16 cellular contexts compared by ENCODE assay signal in the genomic region with DNA sequence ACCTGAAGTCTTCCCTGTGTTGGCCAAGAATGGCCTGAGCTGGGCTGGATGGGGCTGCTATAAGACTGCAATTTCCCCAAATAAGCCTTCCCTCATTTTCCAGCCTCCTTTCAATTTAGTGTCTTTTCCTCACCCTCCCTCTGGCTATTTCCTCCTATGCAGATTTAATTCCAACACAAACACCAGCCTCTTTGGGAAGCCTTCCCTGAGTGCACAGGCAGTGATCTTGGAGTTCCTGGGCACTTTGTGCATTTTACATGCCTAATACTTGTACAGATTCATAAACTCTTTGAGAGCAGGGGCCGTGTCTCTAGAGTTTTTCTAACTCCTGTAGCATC.
DNase-seq lines count a peak whose midpoint lies in the region; ATAC-seq and TF ChIP-seq lines count a peak whose summit lies in the region.
"Had no signal": no experiment of that assay in that cellular context is flagged by ENCODE, and none has a peak within 500 bp of the region (broad histone marks: within the 10 kb centered on the region; RNA-seq: fewer than 3 reads in every experiment).

No MANE protein-coding gene starts in this region.

- peaks cover 21% of the 10 kb centered on the region for H3K9me3 Mint-ChIP-seq in activated naive CD4-positive, alpha-beta T cell treated with anti-CD3 and anti-CD28 coated beads, Interleukin-2, amount 50 U/mL, for 24 hours
- peaks cover 1% of the 10 kb centered on the region for H3K9me3 Mint-ChIP-seq in activated naive CD4-positive, alpha-beta T cell treated with anti-CD3 and anti-CD28 coated beads, Interleukin-2, amount 10 ng/mL, durations not matched to agents 7 days and 5 days
- H3K9me3 Mint-ChIP-seq in activated CD4-positive, alpha-beta T cell treated with anti-CD3 and anti-CD28 coated beads, Interleukin-2, amount 10 ng/mL, durations not matched to agents 24 days and 14 days, result no peaks in the 10 kb centered on the region

- TF ChIP-seq POLR2A in stomach (IDR thresholded peaks at IDR 0.05), result no peak

- CTCF ChIA-PET in activated naive CD4-positive, alpha-beta T cell treated with anti-CD3 and anti-CD28 coated beads, Interleukin-2, amount 10 ng/mL, durations not matched to agents 7 days and 5 days (lab: Charles Lee), result interaction anchor here (0.6 kb wide), 1 partner anchor 145 kb away, joined by 3 read pairs; no protein-coding TSS in a partner anchor

- DNase-seq in activated naive CD4-positive, alpha-beta T cell treated with anti-CD3 and anti-CD28 coated beads, Interleukin-2, amount 10 ng/mL, durations not matched to agents 7 days and 5 days, result no peak
- no peak for DNase-seq in ascending aorta (ENCODE audit: low spot score in 2 of 2)
- DNase-seq in foreskin keratinocyte, result no peak
- no peak for DNase-seq in stomach
- no peak for DNase-seq in activated CD4-positive, alpha-beta T cell treated with anti-CD3 and anti-CD28 coated beads, Interleukin-2, amount 10 ng/mL, durations not matched to agents 24 days and 14 days
- no peak for DNase-seq in pons (ENCODE audit: low spot score)
- DNase-seq: activated CD4-positive, alpha-beta T cell treated with anti-CD3 and anti-CD28 coated beads, Interleukin-2, amount 50 U/mL, for 4 hours; activated T-cell treated with anti-CD3 and anti-CD28 coated beads, Interleukin-2, amount 50 U/mL, for 72 hours; DND-41; NCI-H2029; NCI-H510A treated with DMSO at 0.1 percent for 48 hours; transverse colon had no signal

- peak overlapping the region; percentile 6 for H3K4me3 Mint-ChIP-seq in activated naive CD4-positive, alpha-beta T cell treated with anti-CD3 and anti-CD28 coated beads, Interleukin-2, amount 50 U/mL, for 24 hours
- H3K4me3 Mint-ChIP-seq in activated naive CD4-positive, alpha-beta T cell treated with anti-CD3 and anti-CD28 coated beads, Interleukin-2, amount 10 ng/mL, durations not matched to agents 7 days and 5 days, result no peak overlapping the region
- no peak overlapping the region for H3K4me3 Mint-ChIP-seq in activated CD4-positive, alpha-beta T cell treated with anti-CD3 and anti-CD28 coated beads, Interleukin-2, amount 10 ng/mL, durations not matched to agents 24 days and 14 days

- peaks cover 6% of the 10 kb centered on the region for H3K36me3 Mint-ChIP-seq in activated naive CD4-positive, alpha-beta T cell treated with anti-CD3 and anti-CD28 coated beads, Interleukin-2, amount 50 U/mL, for 24 hours
- H3K36me3 Mint-ChIP-seq in activated naive CD4-positive, alpha-beta T cell treated with anti-CD3 and anti-CD28 coated beads, Interleukin-2, amount 10 ng/mL, durations not matched to agents 7 days and 5 days, result no peaks in the 10 kb centered on the region
- no peaks in the 10 kb centered on the region for H3K36me3 Mint-ChIP-seq in activated CD4-positive, alpha-beta T cell treated with anti-CD3 and anti-CD28 coated beads, Interleukin-2, amount 10 ng/mL, durations not matched to agents 24 days and 14 days (ENCODE audit: low read depth)

- TF ChIP-seq CTCF in ascending aorta (IDR thresholded peaks at IDR 0.05) (no peak), foreskin keratinocyte (conservative IDR thresholded peaks at IDR 0.05) (no peak), stomach (IDR thresholded peaks at IDR 0.05) (no peak)

- intact Hi-C loops in ascending aorta (cut with DNase I), result no loop called here
- intact Hi-C loops in stomach (cut with DNase I; ENCODE audit: low total_unique reads), result no loop called here
- intact Hi-C loops in activated CD4-positive, alpha-beta T cell treated with anti-CD3 and anti-CD28 coated beads, Interleukin-2, amount 10 ng/mL, durations not matched to agents 24 days and 14 days (cut with micrococcal nuclease), result loop anchor here (5.0 kb wide), 1 partner anchor 102 kb away; no protein-coding TSS in a partner anchor

- H3K27ac Mint-ChIP-seq in activated naive CD4-positive, alpha-beta T cell treated with anti-CD3 and anti-CD28 coated beads, Interleukin-2, amount 50 U/mL, for 24 hours, result no peak overlapping the region
- no peak overlapping the region for H3K27ac Mint-ChIP-seq in activated naive CD4-positive, alpha-beta T cell treated with anti-CD3 and anti-CD28 coated beads, Interleukin-2, amount 10 ng/mL, durations not matched to agents 7 days and 5 days
- H3K27ac Mint-ChIP-seq in activated CD4-positive, alpha-beta T cell treated with anti-CD3 and anti-CD28 coated beads, Interleukin-2, amount 10 ng/mL, durations not matched to agents 24 days and 14 days, result no peak overlapping the region
- H3K27ac Mint-ChIP-seq: activated T-cell treated with anti-CD3 and anti-CD28 coated beads, Interleukin-2, amount 50 U/mL, for 72 hours had no signal

- ATAC-seq in foreskin keratinocyte (no peak), HG03159 (IDR thresholded peaks at IDR 0.05; ENCODE audit: unreplicated experiment) (no peak)

- no peaks in the 10 kb centered on the region for H3K27me3 Mint-ChIP-seq in activated naive CD4-positive, alpha-beta T cell treated with anti-CD3 and anti-CD28 coated beads, Interleukin-2, amount 50 U/mL, for 24 hours
- no peaks in the 10 kb centered on the region for H3K27me3 Mint-ChIP-seq in activated naive CD4-positive, alpha-beta T cell treated with anti-CD3 and anti-CD28 coated beads, Interleukin-2, amount 10 ng/mL, durations not matched to agents 7 days and 5 days
- peaks cover 3% of the 10 kb centered on the region for H3K27me3 Mint-ChIP-seq in activated CD4-positive, alpha-beta T cell treated with anti-CD3 and anti-CD28 coated beads, Interleukin-2, amount 10 ng/mL, durations not matched to agents 24 days and 14 days

- no peaks in the 10 kb centered on the region for H3K36me3 ChIP-seq in ascending aorta
- H3K36me3 ChIP-seq in stomach, result no peaks in the 10 kb centered on the region
- H3K36me3 ChIP-seq: BLaER1 treated with 17β-estradiol and CSF1 and Interleukin-3, amounts not matched to agents 10 nM and 100 nM; transverse colon had no signal

- peaks cover 68% of the 10 kb centered on the region for H3K4me1 Mint-ChIP-seq in activated naive CD4-positive, alpha-beta T cell treated with anti-CD3 and anti-CD28 coated beads, Interleukin-2, amount 50 U/mL, for 24 hours
- H3K4me1 Mint-ChIP-seq in activated naive CD4-positive, alpha-beta T cell treated with anti-CD3 and anti-CD28 coated beads, Interleukin-2, amount 10 ng/mL, durations not matched to agents 7 days and 5 days, result peaks cover 31% of the 10 kb centered on the region
- H3K4me1 Mint-ChIP-seq in activated CD4-positive, alpha-beta T cell treated with anti-CD3 and anti-CD28 coated beads, Interleukin-2, amount 10 ng/mL, durations not matched to agents 24 days and 14 days, result peaks cover 13% of the 10 kb centered on the region

- H3K4me1 ChIP-seq in ascending aorta (peaks cover 0 to 6% of the 10 kb centered on the region in 2 donors), foreskin keratinocyte (peaks cover 32% of the 10 kb centered on the region), stomach (peaks cover 0 to 15% (median 7%) of the 10 kb centered on the region in 4 donors)
- H3K4me1 ChIP-seq: transverse colon had no signal

- no peak for TF ChIP-seq EP300 in stomach (IDR thresholded peaks at IDR 0.05)

- peaks cover 0 to 15% of the 10 kb centered on the region in 2 donors for H3K9me3 ChIP-seq in ascending aorta
- peaks cover 0 to 13% (median 2%) of the 10 kb centered on the region in 4 donors for H3K9me3 ChIP-seq in stomach
- H3K9me3 ChIP-seq: transverse colon had no signal

- peak overlapping the region in 1 of 2 donors; percentile 5 for H3K4me3 ChIP-seq in ascending aorta
- no peak overlapping the region for H3K4me3 ChIP-seq in stomach
- H3K4me3 ChIP-seq: BLaER1 treated with 17β-estradiol and CSF1 and Interleukin-3, amounts not matched to agents 10 nM and 100 nM; skin epidermis; transverse colon had no signal

- WGBS in stomach, 5 donors, result 71 to 79% (median 74%) methylated on average over 1 of the region's 1 CpG

- H3K27ac ChIP-seq in ascending aorta, result peak overlapping the region; percentile 54 to 60
- peak overlapping the region; percentile 76 for H3K27ac ChIP-seq in foreskin keratinocyte
- peak overlapping the region; percentile 7 to 55 (median 29) for H3K27ac ChIP-seq in stomach
- H3K27ac ChIP-seq: BLaER1 treated with 17β-estradiol and CSF1 and Interleukin-3, amounts not matched to agents 10 nM and 100 nM; transverse colon had no signal

- H3K27me3 ChIP-seq in ascending aorta, result no peaks in the 10 kb centered on the region
- H3K27me3 ChIP-seq in foreskin keratinocyte, result no peaks in the 10 kb centered on the region
- H3K27me3 ChIP-seq in stomach, result no peaks in the 10 kb centered on the region
- H3K27me3 ChIP-seq: BLaER1 treated with 17β-estradiol and CSF1 and Interleukin-3, amounts not matched to agents 10 nM and 100 nM; transverse colon had no signal
